18 cellular contexts compared by ENCODE assay signal in genomic region chr7:18491871-18492270, GRCh38. TPM values are rescaled to one million over a fixed set of nuclear protein-coding genes. Genes with fewer than 3 reads are reported as not detected.
A peak's percentile ranks its signal among the peaks of the same experiment; 100 is the strongest.
DNase-seq lines count a peak whose midpoint lies in the region; ATAC-seq and TF ChIP-seq lines count a peak whose summit lies in the region.
"Had no signal": no experiment of that assay in that cellular context is flagged by ENCODE, and none has a peak within 500 bp of the region (broad histone marks: within the 10 kb centered on the region; RNA-seq: fewer than 3 reads in every experiment).

No MANE protein-coding gene starts in this region.

- no peak for TF ChIP-seq CTCF in NB4 (IDR thresholded peaks at IDR 0.05; ENCODE audit: low read depth, low read length)
- no peak for TF ChIP-seq CTCF in neural progenitor cell (IDR thresholded peaks at IDR 0.05)
- no peak for TF ChIP-seq CTCF in Caco-2 (IDR thresholded peaks at IDR 0.05; ENCODE audit: insufficient read depth in 1 of 2, low read depth in 1 of 2, low read length in 1 of 2, severe bottlenecking in 1 of 2, unreplicated experiment in 1 of 2)

- no peaks in the 10 kb centered on the region for H3K9me3 ChIP-seq in SK-N-MC (ENCODE audit: low read depth, low read length)
- H3K9me3 ChIP-seq in neural progenitor cell (ENCODE audit: low read depth): no peaks in the 10 kb centered on the region
- H3K9me3 ChIP-seq in Caco-2: no peaks in the 10 kb centered on the region

- no peak overlapping the region for H2AFZ ChIP-seq in neural progenitor cell (replicated peaks)

- H3K4me1 Mint-ChIP-seq in neural progenitor cell (peaks cover 21% of the 10 kb centered on the region), Caco-2 (ENCODE audit: low read depth, unreplicated experiment) (no peaks in the 10 kb centered on the region)

- no peaks in the 10 kb centered on the region for H3K36me3 Mint-ChIP-seq in neural progenitor cell
- H3K36me3 Mint-ChIP-seq in Caco-2 (ENCODE audit: insufficient read depth, unreplicated experiment): no peaks in the 10 kb centered on the region

- no peak overlapping the region for H3K4me3 Mint-ChIP-seq in neural progenitor cell
- no peak overlapping the region for H3K4me3 Mint-ChIP-seq in Caco-2 (ENCODE audit: unreplicated experiment)
- H3K4me3 Mint-ChIP-seq: T-helper 17 cell had no signal

- H3K36me3 ChIP-seq in SK-N-MC (ENCODE audit: insufficient read depth, low read length) (no peaks in the 10 kb centered on the region), neural progenitor cell (no peaks in the 10 kb centered on the region), Caco-2 (ENCODE audit: control insufficient read depth, insufficient read depth, low read length) (no peaks in the 10 kb centered on the region)
- H3K36me3 ChIP-seq: BLaER1 treated with 17β-estradiol and CSF1 and Interleukin-3, amounts not matched to agents 10 nM and 100 nM had no signal

- H3K27ac Mint-ChIP-seq in neural progenitor cell (peak overlapping the region; percentile 35), Caco-2 (ENCODE audit: unreplicated experiment) (no peak overlapping the region)
- H3K27ac Mint-ChIP-seq: T-helper 17 cell had no signal

- H3K9ac ChIP-seq in SK-N-MC (ENCODE audit: insufficient read length) (no peak overlapping the region), neural progenitor cell (no peak overlapping the region)
- H3K9ac ChIP-seq: BLaER1 treated with 17β-estradiol and CSF1 and Interleukin-3, amounts not matched to agents 10 nM and 100 nM had no signal

- H3K4me3 ChIP-seq in NB4 (ENCODE audit: low read depth, low read length) (no peak overlapping the region), SK-N-MC (no peak overlapping the region), neural progenitor cell (no peak overlapping the region), Caco-2 (ENCODE audit: low read depth, low read length) (no peak overlapping the region)
- H3K4me3 ChIP-seq: BLaER1 treated with 17β-estradiol and CSF1 and Interleukin-3, amounts not matched to agents 10 nM and 100 nM had no signal

- H3K4me2 ChIP-seq in neural progenitor cell: no peak overlapping the region
- H3K4me2 ChIP-seq: BLaER1 treated with 17β-estradiol and CSF1 and Interleukin-3, amounts not matched to agents 10 nM and 100 nM had no signal

- ATAC-seq in HG03039 (IDR thresholded peaks at IDR 0.05; ENCODE audit: unreplicated experiment): no peak
- ATAC-seq: T-helper 17 cell had no signal

- H3K4me1 ChIP-seq in neural progenitor cell: peaks cover 22% of the 10 kb centered on the region
- no peaks in the 10 kb centered on the region for H3K4me1 ChIP-seq in Caco-2

- no peak for TF ChIP-seq POLR2A in NB4 (IDR thresholded peaks at IDR 0.05; ENCODE audit: extremely low read depth, insufficient read length)

- DNase-seq in SIG-M5 treated with dmso at 0.1 percent for 504 hours (lab: John Stamatoyannopoulos, UW; ENCODE audit: unreplicated experiment) (peak; percentile 19), SIG-M5 (lab: John Stamatoyannopoulos, UW) (no peak), NB4 (ENCODE audit: low read depth) (peak; percentile 48), SK-N-MC (ENCODE audit: low read depth, low spot score) (peak; percentile 62), neural progenitor cell (ENCODE audit: low spot score) (no peak), Caco-2 (no peak), DMS153 (lab: John Stamatoyannopoulos, UW) (no peak)
- DNase-seq: DMS 273 treated with DMSO at 0.1 percent for 48 hours, EL, HCEC 1CT, NCI-H2171 treated with DMSO at 0.1 percent for 48 hours, NCI-H446 treated with DMSO at 0.1 percent for 48 hours, NCI-H748 treated with DMSO at 0.1 percent for 48 hours, SHP77 treated with DMSO at 0.1 percent for 48 hours, T-helper 17 cell had no signal

- H3K27me3 Mint-ChIP-seq in neural progenitor cell (ENCODE audit: insufficient read depth, low read depth): peaks cover 2% of the 10 kb centered on the region
- H3K27me3 Mint-ChIP-seq in Caco-2 (ENCODE audit: insufficient read depth, unreplicated experiment): peaks cover 7% of the 10 kb centered on the region
- H3K27me3 Mint-ChIP-seq: T-helper 17 cell had no signal

- H3K27ac ChIP-seq in SK-N-MC (peak overlapping the region; percentile 70; the same call in 1 of the 2 replicates), neural progenitor cell (no peak overlapping the region)
- H3K27ac ChIP-seq: BLaER1 treated with 17β-estradiol and CSF1 and Interleukin-3, amounts not matched to agents 10 nM and 100 nM; HL-60 had no signal

- H3K9me3 Mint-ChIP-seq in neural progenitor cell (no peaks in the 10 kb centered on the region), Caco-2 (ENCODE audit: unreplicated experiment) (no peaks in the 10 kb centered on the region)

- POLR2A ChIA-PET in Caco-2 (lab: Charles Lee): no interaction called here

- intact Hi-C loops in Caco-2 (cut with micrococcal nuclease; ENCODE audit: unreplicated experiment): no loop called here

- no peaks in the 10 kb centered on the region for H4K20me1 ChIP-seq in neural progenitor cell (ENCODE audit: low read depth)

- CTCF ChIA-PET in Caco-2 (lab: Charles Lee): no interaction called here

- H3K79me2 ChIP-seq in neural progenitor cell (ENCODE audit: low read depth): no peaks in the 10 kb centered on the region

- H3F3A ChIP-seq in neural progenitor cell (ENCODE audit: low read depth): peaks cover 19% of the 10 kb centered on the region

- H3K27me3 ChIP-seq in neural progenitor cell (no peaks in the 10 kb centered on the region), Caco-2 (replicated peaks; ENCODE audit: control insufficient read depth, insufficient read depth, low read length) (no peaks in the 10 kb centered on the region)

- no TSS peak for BruUV-seq in Caco-2 (replicated peaks; lab: Mats Ljungman, UMichigan)

RNA-seq across cellular contexts. Expression of gene HDAC9, which starts 3.7 kb away (rescaled TPM):
- 16.0 and 28.6 TPM in 2 replicates for total RNA-seq in neural progenitor cell (ENCODE audit: low replicate concordance)
- total RNA-seq in Caco-2 (2022): 0.27 and 0.81 TPM in 2 replicates

Comparison
In these comparisons a context has a peak if more than half of its experiments do, and no peak if none do; other contexts are left out.
1. DNase-seq: peak in SIG-M5 treated with dmso at 0.1 percent for 504 hours (single experiment), NB4 (single experiment) and SK-N-MC (single experiment); none in SIG-M5 (single experiment), neural progenitor cell (single experiment), Caco-2 (0 of 2) and DMS153 (single experiment).